10 cellular contexts compared by ENCODE assay signal in the genomic region with DNA sequence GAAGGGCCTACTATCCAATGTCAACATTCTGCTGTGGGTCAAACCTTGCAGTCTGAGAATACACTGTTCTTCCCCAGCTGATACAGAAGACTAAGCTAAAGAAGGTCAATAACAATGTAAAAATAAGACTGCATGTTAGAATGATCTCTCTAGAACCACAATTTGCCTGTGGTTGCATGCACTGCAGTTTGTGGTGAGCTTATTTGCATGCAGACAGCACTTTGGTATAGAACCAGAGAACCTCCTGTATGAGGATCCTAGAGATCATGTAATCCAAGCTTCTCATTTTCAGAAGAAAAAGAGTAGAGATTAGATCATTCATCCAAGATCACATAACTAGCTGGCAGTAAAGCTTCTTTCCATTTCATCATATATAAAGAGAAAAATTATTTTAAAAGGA. TPM values are rescaled to one million over a fixed set of nuclear protein-coding genes. Genes with fewer than 3 reads are reported as not detected.
DNase-seq lines count a peak whose midpoint lies in the region; ATAC-seq, FAIRE-seq and TF ChIP-seq lines count a peak whose summit lies in the region.
"Had no signal": no experiment of that assay in that cellular context is flagged by ENCODE, and none has a peak within 500 bp of the region (broad histone marks: within the 10 kb centered on the region; RNA-seq: fewer than 3 reads in every experiment).

No MANE protein-coding gene starts in this region.

- H3K27me3 ChIP-seq in uterus (no peaks in the 10 kb centered on the region), right lobe of liver (no peaks in the 10 kb centered on the region), body of pancreas (no peaks in the 10 kb centered on the region)
- H3K27me3 ChIP-seq: suprapubic skin had no signal

- intact Hi-C loops in uterus (cut with DNase I; ENCODE audit: low total_unique reads): no loop called here
- intact Hi-C loops in right lobe of liver (cut with DNase I): no loop called here
- intact Hi-C loops in body of pancreas (cut with DNase I): no loop called here

- DNase-seq in CMK (ENCODE audit: low read depth): peak; percentile 39
- peak; percentile 28 for DNase-seq in GM19239 (ENCODE audit: insufficient read length, low spot score)
- no peak for DNase-seq in SK-N-MC (ENCODE audit: low read depth, low spot score)
- no peak for DNase-seq in H54 (ENCODE audit: insufficient read length, low spot score)
- no peak for DNase-seq in uterus
- no peak for DNase-seq in right lobe of liver
- no peak for DNase-seq in body of pancreas
- DNase-seq: DMS153 had no signal

- no peaks in the 10 kb centered on the region for H3K36me3 ChIP-seq in SK-N-MC (ENCODE audit: insufficient read depth, low read length)
- no peaks in the 10 kb centered on the region for H3K36me3 ChIP-seq in uterus
- H3K36me3 ChIP-seq in right lobe of liver: no peaks in the 10 kb centered on the region
- no peaks in the 10 kb centered on the region for H3K36me3 ChIP-seq in body of pancreas (replicated peaks in 1 of 2; ENCODE audit: insufficient read depth in 1 of 2, low read depth in 2 of 2)
- H3K36me3 ChIP-seq: suprapubic skin had no signal

- no peak for TF ChIP-seq POLR2A in H54 (IDR thresholded peaks at IDR 0.05; ENCODE audit: low read depth, low read length)
- TF ChIP-seq POLR2A in uterus (IDR thresholded peaks at IDR 0.05): no peak
- TF ChIP-seq POLR2A in right lobe of liver (IDR thresholded peaks at IDR 0.05): no peak
- no peak for TF ChIP-seq POLR2A in body of pancreas (IDR thresholded peaks at IDR 0.05)

- H3K9me3 ChIP-seq in SK-N-MC (ENCODE audit: low read depth, low read length) (no peaks in the 10 kb centered on the region), uterus (no peaks in the 10 kb centered on the region), right lobe of liver (no peaks in the 10 kb centered on the region), body of pancreas (no peaks in the 10 kb centered on the region)
- H3K9me3 ChIP-seq: suprapubic skin had no signal

- FAIRE-seq in GM19239 (lab: Jason Lieb, UNC) (peak; percentile 96), H54 (lab: Jason Lieb, UNC) (no peak)

- peak; percentile 93 for ATAC-seq in HG03025 (IDR thresholded peaks at IDR 0.05; ENCODE audit: low FRiP score, unreplicated experiment)
- ATAC-seq in right lobe of liver: no peak
- no peak for ATAC-seq in body of pancreas

- no peak overlapping the region for H3K4me3 ChIP-seq in SK-N-MC
- H3K4me3 ChIP-seq in uterus: no peak overlapping the region
- H3K4me3 ChIP-seq in right lobe of liver: no peak overlapping the region
- H3K4me3 ChIP-seq in body of pancreas: no peak overlapping the region
- H3K4me3 ChIP-seq: suprapubic skin had no signal

- no peak overlapping the region for H3K9ac ChIP-seq in SK-N-MC (ENCODE audit: insufficient read length)

- TF ChIP-seq CTCF in uterus (IDR thresholded peaks at IDR 0.05) (no peak), right lobe of liver (IDR thresholded peaks at IDR 0.05) (no peak), body of pancreas (IDR thresholded peaks at IDR 0.05) (no peak)

- peak overlapping the region; percentile 55 for H3K27ac ChIP-seq in SK-N-MC
- no peak overlapping the region for H3K27ac ChIP-seq in uterus
- no peak overlapping the region for H3K27ac ChIP-seq in right lobe of liver
- H3K27ac ChIP-seq in body of pancreas: no peak overlapping the region
- H3K27ac ChIP-seq: suprapubic skin had no signal

- H3K4me1 ChIP-seq in uterus: no peaks in the 10 kb centered on the region
- no peaks in the 10 kb centered on the region for H3K4me1 ChIP-seq in right lobe of liver
- peaks cover 5% of the 10 kb centered on the region for H3K4me1 ChIP-seq in body of pancreas
- H3K4me1 ChIP-seq: suprapubic skin had no signal

RNA-seq across cellular contexts. Expression of gene SYNJ1, which starts 15.8 kb away (rescaled TPM):
- total RNA-seq in uterus (10 to 100 TPM in 3 of 4 donors, 1 to 10 TPM in 1; 8.8 to 25.0 (median 15.7) TPM), right lobe of liver (1 to 10 TPM; 5.6 to 8.7 (median 6.9) TPM), body of pancreas (1 to 10 TPM; 4.6 to 4.7 TPM)

RNA-seq across cellular contexts. Expression of gene PAXBP1, which starts 59.5 kb away (rescaled TPM):
- total RNA-seq in uterus (10 to 100 TPM; 47.9 to 85.4 (median 62.6) TPM), right lobe of liver (10 to 100 TPM; 12.6 to 18.0 (median 15.5) TPM), body of pancreas (10 to 100 TPM; 51.9 to 84.0 TPM)

Comparison
In these comparisons a context has a peak if more than half of its experiments do, and no peak if none do; other contexts are left out.
1. DNase-seq: peak in CMK (single experiment) and GM19239 (single experiment); none in SK-N-MC (single experiment), H54 (single experiment), uterus (0 of 2), right lobe of liver (0 of 3) and body of pancreas (0 of 4).